In genomic region chr9:127916665-127917581, GRCh38 we compare ENCODE assay signal across 1 cellular context.
TF ChIP-seq lines count a peak whose summit lies in the region.

Gene ST6GALNAC4, minus strand, starts transcription at chr9:127917041. Its CDS starts 622 bp downstream, at chr9:127916419.

TF ChIP-seq in HepG2, 621 proteins besides CTCF, POLR2A, EP300 and RAD21 (continued from another document and continues in another):
- TF ChIP-seq, protein P1, sequence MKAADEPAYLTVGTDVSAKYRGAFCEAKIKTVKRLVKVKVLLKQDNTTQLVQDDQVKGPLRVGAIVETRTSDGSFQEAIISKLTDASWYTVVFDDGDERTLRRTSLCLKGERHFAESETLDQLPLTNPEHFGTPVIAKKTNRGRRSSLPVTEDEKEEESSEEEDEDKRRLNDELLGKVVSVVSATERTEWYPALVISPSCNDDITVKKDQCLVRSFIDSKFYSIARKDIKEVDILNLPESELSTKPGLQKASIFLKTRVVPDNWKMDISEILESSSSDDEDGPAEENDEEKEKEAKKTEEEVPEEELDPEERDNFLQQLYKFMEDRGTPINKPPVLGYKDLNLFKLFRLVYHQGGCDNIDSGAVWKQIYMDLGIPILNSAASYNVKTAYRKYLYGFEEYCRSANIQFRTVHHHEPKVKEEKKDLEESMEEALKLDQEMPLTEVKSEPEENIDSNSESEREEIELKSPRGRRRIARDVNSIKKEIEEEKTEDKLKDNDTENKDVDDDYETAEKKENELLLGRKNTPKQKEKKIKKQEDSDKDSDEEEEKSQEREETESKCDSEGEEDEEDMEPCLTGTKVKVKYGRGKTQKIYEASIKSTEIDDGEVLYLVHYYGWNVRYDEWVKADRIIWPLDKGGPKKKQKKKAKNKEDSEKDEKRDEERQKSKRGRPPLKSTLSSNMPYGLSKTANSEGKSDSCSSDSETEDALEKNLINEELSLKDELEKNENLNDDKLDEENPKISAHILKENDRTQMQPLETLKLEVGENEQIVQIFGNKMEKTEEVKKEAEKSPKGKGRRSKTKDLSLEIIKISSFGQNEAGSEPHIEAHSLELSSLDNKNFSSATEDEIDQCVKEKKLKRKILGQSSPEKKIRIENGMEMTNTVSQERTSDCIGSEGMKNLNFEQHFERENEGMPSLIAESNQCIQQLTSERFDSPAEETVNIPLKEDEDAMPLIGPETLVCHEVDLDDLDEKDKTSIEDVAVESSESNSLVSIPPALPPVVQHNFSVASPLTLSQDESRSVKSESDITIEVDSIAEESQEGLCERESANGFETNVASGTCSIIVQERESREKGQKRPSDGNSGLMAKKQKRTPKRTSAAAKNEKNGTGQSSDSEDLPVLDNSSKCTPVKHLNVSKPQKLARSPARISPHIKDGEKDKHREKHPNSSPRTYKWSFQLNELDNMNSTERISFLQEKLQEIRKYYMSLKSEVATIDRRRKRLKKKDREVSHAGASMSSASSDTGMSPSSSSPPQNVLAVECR (CRISPR knock-in tag; IDR thresholded peaks at IDR 0.05; ENCODE audit: borderline replicate concordance) = peak; percentile 46
- TF ChIP-seq ZMAT5 (CRISPR knock-in tag; IDR thresholded peaks at IDR 0.05; ENCODE audit: borderline replicate concordance, low read depth) (no peak), NFIB (CRISPR knock-in tag; IDR thresholded peaks at IDR 0.05; ENCODE audit: borderline replicate concordance) (no peak), RAD51 (IDR thresholded peaks at IDR 0.05; ENCODE audit: borderline replicate concordance) (no peak), SP4 (CRISPR knock-in tag; IDR thresholded peaks at IDR 0.05) (peak; percentile 81), E2F5 (CRISPR knock-in tag; conservative IDR thresholded peaks at IDR 0.05) (no peak), PITX1 (CRISPR knock-in tag; IDR thresholded peaks at IDR 0.05) (0 out of 2 replicates have a peak, but pooled peaks have one; percentile 10), HHEX (CRISPR knock-in tag; IDR thresholded peaks at IDR 0.05) (no peak), ZNF564 (CRISPR knock-in tag; IDR thresholded peaks at IDR 0.05) (no peak), KMT2B (CRISPR knock-in tag; IDR thresholded peaks at IDR 0.05) (no peak), ZBTB39 (CRISPR knock-in tag; IDR thresholded peaks at IDR 0.05) (no peak), ZFP1 (CRISPR knock-in tag; IDR thresholded peaks at IDR 0.05) (no peak), TEAD2 (CRISPR knock-in tag; IDR thresholded peaks at IDR 0.05) (no peak), ZNF878 (CRISPR knock-in tag; IDR thresholded peaks at IDR 0.05) (no peak)
- TF ChIP-seq, protein P2, sequence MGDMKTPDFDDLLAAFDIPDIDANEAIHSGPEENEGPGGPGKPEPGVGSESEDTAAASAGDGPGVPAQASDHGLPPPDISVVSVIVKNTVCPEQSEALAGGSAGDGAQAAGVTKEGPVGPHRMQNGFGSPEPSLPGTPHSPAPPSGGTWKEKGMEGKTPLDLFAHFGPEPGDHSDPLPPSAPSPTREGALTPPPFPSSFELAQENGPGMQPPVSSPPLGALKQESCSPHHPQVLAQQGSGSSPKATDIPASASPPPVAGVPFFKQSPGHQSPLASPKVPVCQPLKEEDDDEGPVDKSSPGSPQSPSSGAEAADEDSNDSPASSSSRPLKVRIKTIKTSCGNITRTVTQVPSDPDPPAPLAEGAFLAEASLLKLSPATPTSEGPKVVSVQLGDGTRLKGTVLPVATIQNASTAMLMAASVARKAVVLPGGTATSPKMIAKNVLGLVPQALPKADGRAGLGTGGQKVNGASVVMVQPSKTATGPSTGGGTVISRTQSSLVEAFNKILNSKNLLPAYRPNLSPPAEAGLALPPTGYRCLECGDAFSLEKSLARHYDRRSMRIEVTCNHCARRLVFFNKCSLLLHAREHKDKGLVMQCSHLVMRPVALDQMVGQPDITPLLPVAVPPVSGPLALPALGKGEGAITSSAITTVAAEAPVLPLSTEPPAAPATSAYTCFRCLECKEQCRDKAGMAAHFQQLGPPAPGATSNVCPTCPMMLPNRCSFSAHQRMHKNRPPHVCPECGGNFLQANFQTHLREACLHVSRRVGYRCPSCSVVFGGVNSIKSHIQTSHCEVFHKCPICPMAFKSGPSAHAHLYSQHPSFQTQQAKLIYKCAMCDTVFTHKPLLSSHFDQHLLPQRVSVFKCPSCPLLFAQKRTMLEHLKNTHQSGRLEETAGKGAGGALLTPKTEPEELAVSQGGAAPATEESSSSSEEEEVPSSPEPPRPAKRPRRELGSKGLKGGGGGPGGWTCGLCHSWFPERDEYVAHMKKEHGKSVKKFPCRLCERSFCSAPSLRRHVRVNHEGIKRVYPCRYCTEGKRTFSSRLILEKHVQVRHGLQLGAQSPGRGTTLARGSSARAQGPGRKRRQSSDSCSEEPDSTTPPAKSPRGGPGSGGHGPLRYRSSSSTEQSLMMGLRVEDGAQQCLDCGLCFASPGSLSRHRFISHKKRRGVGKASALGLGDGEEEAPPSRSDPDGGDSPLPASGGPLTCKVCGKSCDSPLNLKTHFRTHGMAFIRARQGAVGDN (CRISPR knock-in tag; IDR thresholded peaks at IDR 0.05) = peak; percentile 81
- TF ChIP-seq, protein P3, sequence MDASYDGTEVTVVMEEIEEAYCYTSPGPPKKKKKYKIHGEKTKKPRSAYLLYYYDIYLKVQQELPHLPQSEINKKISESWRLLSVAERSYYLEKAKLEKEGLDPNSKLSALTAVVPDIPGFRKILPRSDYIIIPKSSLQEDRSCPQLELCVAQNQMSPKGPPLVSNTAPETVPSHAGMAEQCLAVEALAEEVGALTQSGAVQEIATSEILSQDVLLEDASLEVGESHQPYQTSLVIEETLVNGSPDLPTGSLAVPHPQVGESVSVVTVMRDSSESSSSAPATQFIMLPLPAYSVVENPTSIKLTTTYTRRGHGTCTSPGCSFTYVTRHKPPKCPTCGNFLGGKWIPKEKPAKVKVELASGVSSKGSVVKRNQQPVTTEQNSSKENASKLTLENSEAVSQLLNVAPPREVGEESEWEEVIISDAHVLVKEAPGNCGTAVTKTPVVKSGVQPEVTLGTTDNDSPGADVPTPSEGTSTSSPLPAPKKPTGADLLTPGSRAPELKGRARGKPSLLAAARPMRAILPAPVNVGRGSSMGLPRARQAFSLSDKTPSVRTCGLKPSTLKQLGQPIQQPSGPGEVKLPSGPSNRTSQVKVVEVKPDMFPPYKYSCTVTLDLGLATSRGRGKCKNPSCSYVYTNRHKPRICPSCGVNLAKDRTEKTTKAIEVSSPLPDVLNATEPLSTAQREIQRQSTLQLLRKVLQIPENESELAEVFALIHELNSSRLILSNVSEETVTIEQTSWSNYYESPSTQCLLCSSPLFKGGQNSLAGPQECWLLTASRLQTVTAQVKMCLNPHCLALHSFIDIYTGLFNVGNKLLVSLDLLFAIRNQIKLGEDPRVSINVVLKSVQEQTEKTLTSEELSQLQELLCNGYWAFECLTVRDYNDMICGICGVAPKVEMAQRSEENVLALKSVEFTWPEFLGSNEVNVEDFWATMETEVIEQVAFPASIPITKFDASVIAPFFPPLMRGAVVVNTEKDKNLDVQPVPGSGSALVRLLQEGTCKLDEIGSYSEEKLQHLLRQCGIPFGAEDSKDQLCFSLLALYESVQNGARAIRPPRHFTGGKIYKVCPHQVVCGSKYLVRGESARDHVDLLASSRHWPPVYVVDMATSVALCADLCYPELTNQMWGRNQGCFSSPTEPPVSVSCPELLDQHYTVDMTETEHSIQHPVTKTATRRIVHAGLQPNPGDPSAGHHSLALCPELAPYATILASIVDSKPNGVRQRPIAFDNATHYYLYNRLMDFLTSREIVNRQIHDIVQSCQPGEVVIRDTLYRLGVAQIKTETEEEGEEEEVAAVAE (CRISPR knock-in tag; IDR thresholded peaks at IDR 0.05; ENCODE audit: borderline replicate concordance) = 0 out of 2 replicates have a peak, but pooled peaks have one; percentile 36
- TF ChIP-seq, protein P4, sequence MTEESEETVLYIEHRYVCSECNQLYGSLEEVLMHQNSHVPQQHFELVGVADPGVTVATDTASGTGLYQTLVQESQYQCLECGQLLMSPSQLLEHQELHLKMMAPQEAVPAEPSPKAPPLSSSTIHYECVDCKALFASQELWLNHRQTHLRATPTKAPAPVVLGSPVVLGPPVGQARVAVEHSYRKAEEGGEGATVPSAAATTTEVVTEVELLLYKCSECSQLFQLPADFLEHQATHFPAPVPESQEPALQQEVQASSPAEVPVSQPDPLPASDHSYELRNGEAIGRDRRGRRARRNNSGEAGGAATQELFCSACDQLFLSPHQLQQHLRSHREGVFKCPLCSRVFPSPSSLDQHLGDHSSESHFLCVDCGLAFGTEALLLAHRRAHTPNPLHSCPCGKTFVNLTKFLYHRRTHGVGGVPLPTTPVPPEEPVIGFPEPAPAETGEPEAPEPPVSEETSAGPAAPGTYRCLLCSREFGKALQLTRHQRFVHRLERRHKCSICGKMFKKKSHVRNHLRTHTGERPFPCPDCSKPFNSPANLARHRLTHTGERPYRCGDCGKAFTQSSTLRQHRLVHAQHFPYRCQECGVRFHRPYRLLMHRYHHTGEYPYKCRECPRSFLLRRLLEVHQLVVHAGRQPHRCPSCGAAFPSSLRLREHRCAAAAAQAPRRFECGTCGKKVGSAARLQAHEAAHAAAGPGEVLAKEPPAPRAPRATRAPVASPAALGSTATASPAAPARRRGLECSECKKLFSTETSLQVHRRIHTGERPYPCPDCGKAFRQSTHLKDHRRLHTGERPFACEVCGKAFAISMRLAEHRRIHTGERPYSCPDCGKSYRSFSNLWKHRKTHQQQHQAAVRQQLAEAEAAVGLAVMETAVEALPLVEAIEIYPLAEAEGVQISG (CRISPR knock-in tag; IDR thresholded peaks at IDR 0.05) = no peak
- TF ChIP-seq, protein P5, sequence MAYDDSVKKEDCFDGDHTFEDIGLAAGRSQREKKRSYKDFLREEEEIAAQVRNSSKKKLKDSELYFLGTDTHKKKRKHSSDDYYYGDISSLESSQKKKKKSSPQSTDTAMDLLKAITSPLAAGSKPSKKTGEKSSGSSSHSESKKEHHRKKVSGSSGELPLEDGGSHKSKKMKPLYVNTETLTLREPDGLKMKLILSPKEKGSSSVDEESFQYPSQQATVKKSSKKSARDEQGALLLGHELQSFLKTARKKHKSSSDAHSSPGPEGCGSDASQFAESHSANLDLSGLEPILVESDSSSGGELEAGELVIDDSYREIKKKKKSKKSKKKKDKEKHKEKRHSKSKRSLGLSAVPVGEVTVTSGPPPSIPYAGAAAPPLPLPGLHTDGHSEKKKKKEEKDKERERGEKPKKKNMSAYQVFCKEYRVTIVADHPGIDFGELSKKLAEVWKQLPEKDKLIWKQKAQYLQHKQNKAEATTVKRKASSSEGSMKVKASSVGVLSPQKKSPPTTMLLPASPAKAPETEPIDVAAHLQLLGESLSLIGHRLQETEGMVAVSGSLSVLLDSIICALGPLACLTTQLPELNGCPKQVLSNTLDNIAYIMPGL (CRISPR knock-in tag; IDR thresholded peaks at IDR 0.05; ENCODE audit: borderline replicate concordance in 1 of 2, low read depth in 1 of 2) = 0 out of 4 replicates have a peak, but pooled peaks of 1 of the 2 experiments have one; percentile 36
- TF ChIP-seq, protein P6, sequence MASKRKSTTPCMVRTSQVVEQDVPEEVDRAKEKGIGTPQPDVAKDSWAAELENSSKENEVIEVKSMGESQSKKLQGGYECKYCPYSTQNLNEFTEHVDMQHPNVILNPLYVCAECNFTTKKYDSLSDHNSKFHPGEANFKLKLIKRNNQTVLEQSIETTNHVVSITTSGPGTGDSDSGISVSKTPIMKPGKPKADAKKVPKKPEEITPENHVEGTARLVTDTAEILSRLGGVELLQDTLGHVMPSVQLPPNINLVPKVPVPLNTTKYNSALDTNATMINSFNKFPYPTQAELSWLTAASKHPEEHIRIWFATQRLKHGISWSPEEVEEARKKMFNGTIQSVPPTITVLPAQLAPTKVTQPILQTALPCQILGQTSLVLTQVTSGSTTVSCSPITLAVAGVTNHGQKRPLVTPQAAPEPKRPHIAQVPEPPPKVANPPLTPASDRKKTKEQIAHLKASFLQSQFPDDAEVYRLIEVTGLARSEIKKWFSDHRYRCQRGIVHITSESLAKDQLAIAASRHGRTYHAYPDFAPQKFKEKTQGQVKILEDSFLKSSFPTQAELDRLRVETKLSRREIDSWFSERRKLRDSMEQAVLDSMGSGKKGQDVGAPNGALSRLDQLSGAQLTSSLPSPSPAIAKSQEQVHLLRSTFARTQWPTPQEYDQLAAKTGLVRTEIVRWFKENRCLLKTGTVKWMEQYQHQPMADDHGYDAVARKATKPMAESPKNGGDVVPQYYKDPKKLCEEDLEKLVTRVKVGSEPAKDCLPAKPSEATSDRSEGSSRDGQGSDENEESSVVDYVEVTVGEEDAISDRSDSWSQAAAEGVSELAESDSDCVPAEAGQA (IDR thresholded peaks at IDR 0.05; ENCODE audit: low read depth) = no peak
- TF ChIP-seq, protein P6 (CRISPR knock-in tag; IDR thresholded peaks at IDR 0.05; ENCODE audit: borderline replicate concordance) = no peak
